ENCODE assay signal across 1 cellular context in the genomic region with DNA sequence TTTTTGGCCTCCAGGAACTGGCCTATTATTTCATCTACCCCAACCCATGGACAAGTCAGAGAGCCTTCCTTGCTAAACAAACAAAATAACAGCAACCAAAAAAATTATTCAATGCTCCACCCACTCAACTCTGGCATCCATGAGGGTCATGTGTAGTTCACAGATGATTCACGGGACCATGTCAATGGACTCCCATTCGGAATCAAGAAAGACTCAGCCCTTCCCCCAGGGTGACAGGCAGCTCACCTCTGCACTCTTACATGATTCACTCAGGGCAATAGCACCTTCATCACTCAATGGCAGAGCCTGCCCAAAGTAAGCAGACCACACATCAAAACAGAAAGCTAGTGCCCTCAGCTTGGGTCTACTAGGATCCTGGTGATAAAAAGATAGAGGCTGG.
TF ChIP-seq lines count a peak whose summit lies in the region.

No MANE protein-coding gene starts in this region.

TF ChIP-seq in endothelial cell of umbilical vein, 7 proteins besides CTCF, POLR2A, EP300 and RAD21:
- TF ChIP-seq JUN (IDR thresholded peaks at IDR 0.05; ENCODE audit: borderline replicate concordance, insufficient read depth, insufficient read length, low read depth): peak; percentile 6
- TF ChIP-seq, protein P1, sequence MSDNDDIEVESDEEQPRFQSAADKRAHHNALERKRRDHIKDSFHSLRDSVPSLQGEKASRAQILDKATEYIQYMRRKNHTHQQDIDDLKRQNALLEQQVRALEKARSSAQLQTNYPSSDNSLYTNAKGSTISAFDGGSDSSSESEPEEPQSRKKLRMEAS (IDR thresholded peaks at IDR 0.05; ENCODE audit: insufficient read depth, insufficient read length): no peak
- peak; percentile 57 for TF ChIP-seq POLR2AphosphoS5 (IDR thresholded peaks at IDR 0.05; ENCODE audit: insufficient read depth, low read depth, low read length)
- no peak for TF ChIP-seq GATA2 (IDR thresholded peaks at IDR 0.05; ENCODE audit: insufficient read depth, insufficient read length, low read depth, low read length)
- TF ChIP-seq EZH2 (IDR thresholded peaks at IDR 0.05; ENCODE audit: borderline replicate concordance, low read depth, low read length, severe bottlenecking): no peak
- no peak for TF ChIP-seq MYC (IDR thresholded peaks at IDR 0.05; ENCODE audit: low read depth, low read length)
- TF ChIP-seq FOS (IDR thresholded peaks at IDR 0.05; ENCODE audit: borderline replicate concordance, insufficient read depth, low read length): peak; percentile 67
